ENCODE assay signal across 5 cellular contexts in the genomic region with DNA sequence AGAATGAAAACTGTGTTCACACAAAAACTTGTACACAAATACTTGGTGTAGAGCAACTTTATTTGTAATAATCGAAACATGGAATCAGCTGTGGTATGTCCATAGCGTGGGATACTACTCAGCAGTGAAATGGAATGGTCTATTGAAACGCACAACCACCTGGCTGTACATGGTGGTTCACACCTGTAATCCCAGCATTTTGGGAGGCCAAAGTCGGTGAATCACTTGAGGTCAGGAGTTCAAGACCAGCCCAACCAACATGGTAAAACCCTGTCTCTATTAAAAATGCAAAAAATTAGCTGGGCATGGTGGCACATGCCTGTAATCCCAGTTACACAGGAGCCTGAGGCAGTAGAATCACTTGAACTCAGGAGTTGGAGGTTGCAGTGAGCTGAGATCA.
"Had no signal": no experiment of that assay in that cellular context is flagged by ENCODE, and none has a peak within 500 bp of the region (broad histone marks: within the 10 kb centered on the region; RNA-seq: fewer than 3 reads in every experiment).

No MANE protein-coding gene starts in this region.

- H3K4me3 ChIP-seq: K562 had no signal

- H3K27ac ChIP-seq: HL-60 had no signal

- DNase-seq: IMR-90, KBM-7, KG1 had no signal
